3 cellular contexts compared by ENCODE assay signal in the genomic region with DNA sequence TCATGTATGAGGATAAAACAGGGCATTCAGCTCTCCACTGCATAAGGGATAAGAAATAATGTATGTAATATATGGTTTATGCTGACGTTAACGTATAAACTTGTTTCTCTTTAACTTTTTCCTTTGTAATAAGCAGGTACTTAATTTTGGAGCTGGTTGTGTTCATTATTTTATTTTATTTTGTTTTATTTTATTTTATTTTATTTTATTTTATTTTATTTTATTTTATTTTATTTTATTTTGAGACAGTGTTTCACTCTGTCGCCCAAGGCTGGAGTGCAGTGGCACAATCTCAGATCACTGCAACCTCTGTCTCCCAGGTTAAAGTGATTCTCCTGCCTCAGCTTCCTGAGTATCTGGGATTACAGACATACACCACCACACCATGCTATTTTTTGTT.
"Had no signal": no experiment of that assay in that cellular context is flagged by ENCODE, and none has a peak within 500 bp of the region (broad histone marks: within the 10 kb centered on the region; RNA-seq: fewer than 3 reads in every experiment).

No MANE protein-coding gene starts in this region.

- H3K4me3 ChIP-seq: GM12878 had no signal

- DNase-seq: GDM1, GF-D8 had no signal

- ATAC-seq: GM12878 had no signal
